Comparison of ENCODE assay signal across 8 cellular contexts in the genomic region with DNA sequence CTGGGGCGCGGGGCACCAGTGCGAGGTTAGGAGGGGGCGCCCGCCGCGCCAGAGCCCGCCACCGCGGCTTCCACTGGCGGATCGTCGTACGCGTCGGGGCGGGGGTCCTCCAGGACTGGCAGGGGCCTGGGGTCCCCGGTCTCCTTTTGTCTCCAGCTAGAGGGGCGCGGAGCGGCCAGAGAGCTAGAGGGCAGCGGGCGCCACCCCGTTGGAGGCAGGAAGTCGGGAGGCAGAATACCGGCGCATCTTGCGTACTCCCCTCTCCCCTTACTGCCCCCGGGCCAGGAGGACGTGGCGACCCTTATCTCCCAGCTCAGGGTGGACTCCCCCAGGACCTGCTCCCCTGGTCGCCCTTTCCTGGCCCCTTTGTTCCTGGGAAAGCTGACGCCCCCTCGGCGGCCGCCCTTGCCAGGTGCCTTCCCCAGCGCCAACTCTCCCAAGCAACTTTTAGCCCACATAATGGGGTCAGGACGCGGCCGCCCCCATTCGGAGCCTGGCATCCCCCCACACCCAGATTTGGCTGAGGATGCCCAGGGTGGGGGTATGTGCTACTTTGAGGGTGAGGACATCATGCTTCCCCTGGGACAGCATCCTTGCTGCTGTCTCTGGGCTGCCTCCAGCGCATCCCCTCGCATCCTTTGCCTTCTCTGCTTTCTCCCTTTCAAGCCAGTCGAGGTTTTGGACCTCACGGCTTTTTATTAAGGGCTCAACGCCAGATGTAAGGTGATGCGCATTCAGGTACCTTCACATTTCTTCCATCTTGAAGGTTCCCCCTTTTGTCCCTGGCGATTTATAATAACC.
DNase-seq lines count a peak whose midpoint lies in the region; ATAC-seq and FAIRE-seq lines count a peak whose summit lies in the region.

No MANE protein-coding gene starts in this region.

- peak overlapping the region; percentile 74; the same call in 1 of the 2 replicates for H3K9ac ChIP-seq in iPS-20b (ENCODE audit: low read depth, low read length)

- peak; percentile 3 for ATAC-seq in HG02870 (IDR thresholded peaks at IDR 0.05; ENCODE audit: unreplicated experiment)
- peak; percentile 38 for ATAC-seq in stimulated activated naive CD8-positive, alpha-beta T cell treated with anti-CD3 and anti-CD28 coated beads, Interleukin-15, amount 100 ng/mL, for 72 hours

- H3K27me3 Mint-ChIP-seq in activated naive CD4-positive, alpha-beta T cell treated with anti-CD3 and anti-CD28 coated beads, Interleukin-2, amount 10 ng/mL, durations not matched to agents 7 days and 5 days: no peaks in the 10 kb centered on the region
- H3K27me3 Mint-ChIP-seq in stimulated activated naive CD8-positive, alpha-beta T cell treated with anti-CD3 and anti-CD28 coated beads, Interleukin-15, amount 100 ng/mL, for 72 hours: no peaks in the 10 kb centered on the region

- H3K4me3 Mint-ChIP-seq in activated naive CD4-positive, alpha-beta T cell treated with anti-CD3 and anti-CD28 coated beads, Interleukin-2, amount 10 ng/mL, durations not matched to agents 7 days and 5 days: peak overlapping the region; percentile 88
- peak overlapping the region; percentile 98 for H3K4me3 Mint-ChIP-seq in stimulated activated naive CD8-positive, alpha-beta T cell treated with anti-CD3 and anti-CD28 coated beads, Interleukin-15, amount 100 ng/mL, for 72 hours

- H3K27me3 ChIP-seq in iPS-20b (ENCODE audit: insufficient read depth, low read length): peaks cover 20% of the 10 kb centered on the region

- FAIRE-seq in HTR-8/SVneo (lab: Jason Lieb, UNC): no peak

- peaks cover 39% of the 10 kb centered on the region for H3K4me1 Mint-ChIP-seq in activated naive CD4-positive, alpha-beta T cell treated with anti-CD3 and anti-CD28 coated beads, Interleukin-2, amount 10 ng/mL, durations not matched to agents 7 days and 5 days
- H3K4me1 Mint-ChIP-seq in stimulated activated naive CD8-positive, alpha-beta T cell treated with anti-CD3 and anti-CD28 coated beads, Interleukin-15, amount 100 ng/mL, for 72 hours: peaks cover 42% of the 10 kb centered on the region

- CTCF ChIA-PET in activated naive CD4-positive, alpha-beta T cell treated with anti-CD3 and anti-CD28 coated beads, Interleukin-2, amount 10 ng/mL, durations not matched to agents 7 days and 5 days (lab: Charles Lee): no interaction called here

- peak in 2 of 3 experiments; percentile 66 to 74 for DNase-seq in NCI-H1417 (lab: John Stamatoyannopoulos, UW)
- DNase-seq in NCI-H1417 treated with DMSO at 0.1 percent for 48 hours (lab: John Stamatoyannopoulos, UW): no peak
- DNase-seq in activated naive CD4-positive, alpha-beta T cell treated with anti-CD3 and anti-CD28 coated beads, Interleukin-2, amount 10 ng/mL, durations not matched to agents 7 days and 5 days: peak; percentile 24
- peak; percentile 15 to 19 for DNase-seq in stimulated activated naive CD8-positive, alpha-beta T cell treated with anti-CD3 and anti-CD28 coated beads, Interleukin-15, amount 100 ng/mL, for 72 hours
- no peak for DNase-seq in EL
- DNase-seq in HTR-8/SVneo (ENCODE audit: insufficient read length, low spot score): no peak

- no peak overlapping the region for H3K27ac ChIP-seq in iPS-20b (ENCODE audit: low read length)

- peaks cover 1% of the 10 kb centered on the region for H3K36me3 Mint-ChIP-seq in activated naive CD4-positive, alpha-beta T cell treated with anti-CD3 and anti-CD28 coated beads, Interleukin-2, amount 10 ng/mL, durations not matched to agents 7 days and 5 days

- H3K9me3 Mint-ChIP-seq in activated naive CD4-positive, alpha-beta T cell treated with anti-CD3 and anti-CD28 coated beads, Interleukin-2, amount 10 ng/mL, durations not matched to agents 7 days and 5 days: no peaks in the 10 kb centered on the region
- no peaks in the 10 kb centered on the region for H3K9me3 Mint-ChIP-seq in stimulated activated naive CD8-positive, alpha-beta T cell treated with anti-CD3 and anti-CD28 coated beads, Interleukin-15, amount 100 ng/mL, for 72 hours

- H3K4me3 ChIP-seq in iPS-20b (ENCODE audit: low read length): peak overlapping the region; percentile 81

- H3K27ac Mint-ChIP-seq in activated naive CD4-positive, alpha-beta T cell treated with anti-CD3 and anti-CD28 coated beads, Interleukin-2, amount 10 ng/mL, durations not matched to agents 7 days and 5 days: peak overlapping the region; percentile 88
- H3K27ac Mint-ChIP-seq in stimulated activated naive CD8-positive, alpha-beta T cell treated with anti-CD3 and anti-CD28 coated beads, Interleukin-15, amount 100 ng/mL, for 72 hours: peak overlapping the region; percentile 98

- no peaks in the 10 kb centered on the region for H3K36me3 ChIP-seq in iPS-20b (ENCODE audit: insufficient read depth, low read depth, low read length)

- H3K4me1 ChIP-seq in iPS-20b (ENCODE audit: insufficient read depth, low read length): no peaks in the 10 kb centered on the region; the same call in 1 of the 2 replicates

- no peaks in the 10 kb centered on the region for H3K9me3 ChIP-seq in iPS-20b (ENCODE audit: insufficient read depth, low read depth, low read length)

Comparison
In these comparisons a context has a peak if more than half of its experiments do, and no peak if none do; other contexts are left out.
1. DNase-seq: peak in NCI-H1417 (2 of 3), activated naive CD4-positive, alpha-beta T cell treated with anti-CD3 and anti-CD28 coated beads, Interleukin-2, amount 10 ng/mL, durations not matched to agents 7 days and 5 days (single experiment) and stimulated activated naive CD8-positive, alpha-beta T cell treated with anti-CD3 and anti-CD28 coated beads, Interleukin-15, amount 100 ng/mL, for 72 hours (2 of 2); none in NCI-H1417 treated with DMSO at 0.1 percent for 48 hours (single experiment), EL (single experiment) and HTR-8/SVneo (single experiment).